Comparison of ENCODE assay signal across 23 cellular contexts in genomic region chr9:5884191-5884590, GRCh38. TPM values are rescaled to one million over a fixed set of nuclear protein-coding genes. Genes with fewer than 3 reads are reported as not detected.
"Had no signal": no experiment of that assay in that cellular context is flagged by ENCODE, and none has a peak within 500 bp of the region (broad histone marks: within the 10 kb centered on the region; RNA-seq: fewer than 3 reads in every experiment).

No MANE protein-coding gene starts in this region.

- H3K27ac Mint-ChIP-seq: activated naive CD4-positive, alpha-beta T cell treated with anti-CD3 and anti-CD28 coated beads, Interleukin-2, amount 50 U/mL, for 24 hours; T-helper 1 cell treated with Interleukin-12 subunit alpha and Interleukin-12 subunit beta and Interleukin-4 antibody, amounts not matched to agents 30 μg/mL and 1 μg/mL, for 36 hours had no signal

- DNase-seq: activated CD4-positive, CD25-positive, alpha-beta regulatory T cell treated with anti-CD3 and anti-CD28 coated beads, Interleukin-2, amount 50 U/mL, for 72 hours; activated CD8-positive, alpha-beta memory T cell treated with anti-CD3 and anti-CD28 coated beads for 24 hours; activated gamma-delta T cell; effector memory CD4-positive, alpha-beta T cell; foreskin keratinocyte; hippocampal formation; kidney; left ventricle myocardium inferior; psoas muscle; right cardiac atrium; stomach; upper lobe of right lung had no signal

- H3K4me3 ChIP-seq: left ventricle myocardium inferior, psoas muscle, stomach, upper lobe of right lung had no signal

- H3K36me3 Mint-ChIP-seq: activated naive CD4-positive, alpha-beta T cell treated with anti-CD3 and anti-CD28 coated beads, Interleukin-2, amount 50 U/mL, for 24 hours had no signal

- H3K9me3 ChIP-seq: left ventricle myocardium inferior, psoas muscle, stomach, upper lobe of right lung had no signal

- H3K36me3 ChIP-seq: left ventricle myocardium inferior, stomach, upper lobe of right lung had no signal

- H3K27ac ChIP-seq: foreskin keratinocyte, left ventricle myocardium inferior, psoas muscle, stomach, upper lobe of right lung had no signal

- H3K4me1 ChIP-seq: left ventricle myocardium inferior, psoas muscle, stomach, upper lobe of right lung had no signal

- H3K4me3 Mint-ChIP-seq: activated naive CD4-positive, alpha-beta T cell treated with anti-CD3 and anti-CD28 coated beads, Interleukin-2, amount 50 U/mL, for 24 hours; neural crest cell; T-helper 1 cell treated with Interleukin-12 subunit alpha and Interleukin-12 subunit beta and Interleukin-4 antibody, amounts not matched to agents 30 μg/mL and 1 μg/mL, for 36 hours had no signal

- H3K9me3 Mint-ChIP-seq: activated naive CD4-positive, alpha-beta T cell treated with anti-CD3 and anti-CD28 coated beads, Interleukin-2, amount 50 U/mL, for 24 hours; neural crest cell had no signal

- H3K27me3 Mint-ChIP-seq: activated naive CD4-positive, alpha-beta T cell treated with anti-CD3 and anti-CD28 coated beads, Interleukin-2, amount 50 U/mL, for 24 hours had no signal

- ATAC-seq: foreskin keratinocyte, psoas muscle, right cardiac atrium, upper lobe of right lung had no signal

- H3K27me3 ChIP-seq: foreskin keratinocyte, stomach, upper lobe of right lung had no signal

RNA-seq across cellular contexts. Expression of gene MLANA, which starts 6.5 kb away (rescaled TPM):
- total RNA-seq: astrocyte, cerebellum, endothelial cell of umbilical vein, fibroblast of lung, foreskin keratinocyte, kidney, left ventricle myocardium inferior, neural crest cell, osteocyte, psoas muscle, right cardiac atrium, skeletal muscle tissue, stomach, temporal lobe, upper lobe of right lung had no signal
- polyA plus RNA-seq: adipose tissue, endothelial cell of umbilical vein, fibroblast of lung, foreskin keratinocyte, right cardiac atrium, stomach had no signal
